16 cellular contexts compared by ENCODE assay signal in genomic region chr20:46954490-46955038, GRCh38. TPM values are rescaled to one million over a fixed set of nuclear protein-coding genes. Genes with fewer than 3 reads are reported as not detected.
A peak's percentile ranks its signal among the peaks of the same experiment; 100 is the strongest.
DNase-seq lines count a peak whose midpoint lies in the region; ATAC-seq lines count a peak whose summit lies in the region.
"Had no signal": no experiment of that assay in that cellular context is flagged by ENCODE, and none has a peak within 500 bp of the region (broad histone marks: within the 10 kb centered on the region; RNA-seq: fewer than 3 reads in every experiment).

No MANE protein-coding gene starts in this region.

- peaks cover 2% of the 10 kb centered on the region for H3K36me3 Mint-ChIP-seq in T-helper 17 cell (ENCODE audit: low read depth)
- H3K36me3 Mint-ChIP-seq: IgD-negative memory B cell had no signal

- no peak overlapping the region for H3K4me3 Mint-ChIP-seq in T-helper 17 cell
- H3K4me3 Mint-ChIP-seq: activated B cell treated with CpG ODN at 0.5 μM for 24 hours, IgD-negative memory B cell had no signal

- ATAC-seq in T-helper 17 cell (no peak), left cardiac atrium (no peak)
- ATAC-seq: heart right ventricle, lower lobe of right lung, pancreas had no signal

- H3K9me3 ChIP-seq in adipocyte (ENCODE audit: control insufficient read depth, low read length): peaks cover 6% of the 10 kb centered on the region
- H3K9me3 ChIP-seq in T-helper 17 cell (ENCODE audit: control insufficient read depth, low read length, poor library complexity, severe bottlenecking): no peaks in the 10 kb centered on the region
- H3K9me3 ChIP-seq: lower lobe of right lung, pancreas had no signal

- peaks cover 2% of the 10 kb centered on the region for H3K4me1 Mint-ChIP-seq in T-helper 17 cell
- H3K4me1 Mint-ChIP-seq: activated B cell treated with CpG ODN at 0.5 μM for 24 hours had no signal

- H3K4me1 ChIP-seq in adipocyte (ENCODE audit: control insufficient read depth, insufficient read depth, low read length): peaks cover 21% of the 10 kb centered on the region
- H3K4me1 ChIP-seq: heart right ventricle, lower lobe of right lung, pancreas had no signal

- intact Hi-C loops in left cardiac atrium (cut with DNase I): no loop called here

- DNase-seq in A172 (ENCODE audit: low spot score) (peak; percentile 94), HCEC 1CT (peak; percentile 91), adipocyte (ENCODE audit: low read depth) (peak; percentile 96), fibroblast of the conjunctiva (ENCODE audit: low read depth) (peak; percentile 77), T-helper 17 cell (no peak), left cardiac atrium (no peak), caudate nucleus (lab: John Stamatoyannopoulos, UW) (no peak)
- no peak for DNase-seq in activated CD4-positive, alpha-beta T cell treated with anti-CD3 and anti-CD28 coated beads, Interleukin-2, amount 50 U/mL, for 48 hours
- DNase-seq: ACHN, activated B cell treated with CpG ODN at 0.5 μM for 24 hours, GF-D8, heart right ventricle, lower lobe of right lung, NCI-H2081, pancreas had no signal

- no peak overlapping the region for H3K27ac Mint-ChIP-seq in T-helper 17 cell
- H3K27ac Mint-ChIP-seq: activated B cell treated with CpG ODN at 0.5 μM for 24 hours had no signal

- peaks cover 27% of the 10 kb centered on the region for H3K27me3 Mint-ChIP-seq in T-helper 17 cell
- H3K27me3 Mint-ChIP-seq: activated B cell treated with CpG ODN at 0.5 μM for 24 hours had no signal

- H3K27me3 ChIP-seq in adipocyte (replicated peaks; ENCODE audit: control insufficient read depth, insufficient read depth, low read length): no peaks in the 10 kb centered on the region

- H3K4me3 ChIP-seq in adipocyte (ENCODE audit: low read length): no peak overlapping the region
- H3K4me3 ChIP-seq: heart right ventricle, lower lobe of right lung, pancreas had no signal

- H3K27ac ChIP-seq in caudate nucleus (ENCODE audit: low read depth, low read length): no peak overlapping the region
- H3K27ac ChIP-seq: heart right ventricle, lower lobe of right lung, pancreas had no signal

- H3K9ac ChIP-seq in adipocyte (ENCODE audit: low read length): no peak overlapping the region

- no peaks in the 10 kb centered on the region for H3K36me3 ChIP-seq in adipocyte (ENCODE audit: control insufficient read depth, insufficient read depth, low read length, severe bottlenecking)
- H3K36me3 ChIP-seq: heart right ventricle, lower lobe of right lung, pancreas had no signal

RNA-seq across cellular contexts. Expression of gene EYA2, which starts 59.9 kb away (rescaled TPM):
- 0.47 TPM in 1 of 2 replicates, not detected in the other for total RNA-seq in A172 (2014; rRNA removed; shearing (Covaris generic))
- total RNA-seq in T-helper 17 cell (under 1 TPM in 1 of 2 donors, not detected in 1; 0.22 TPM), left cardiac atrium (1 to 10 TPM; 3.0 to 5.1 TPM)

Comparison
In these comparisons a context has a peak if more than half of its experiments do, and no peak if none do; other contexts are left out.
1. DNase-seq: peak in A172 (single experiment), HCEC 1CT (single experiment), adipocyte (single experiment) and fibroblast of the conjunctiva (single experiment); none in T-helper 17 cell (0 of 3), left cardiac atrium (single experiment), activated CD4-positive, alpha-beta T cell treated with anti-CD3 and anti-CD28 coated beads, Interleukin-2, amount 50 U/mL, for 48 hours (0 of 2) and caudate nucleus (0 of 61).